ENCODE assay signal across 17 cellular contexts in genomic region chr12:70646850-70647249, GRCh38. TPM values are rescaled to one million over a fixed set of nuclear protein-coding genes. Genes with fewer than 3 reads are reported as not detected.
DNase-seq lines count a peak whose midpoint lies in the region; ATAC-seq, FAIRE-seq and TF ChIP-seq lines count a peak whose summit lies in the region.
"Had no signal": no experiment of that assay in that cellular context is flagged by ENCODE, and none has a peak within 500 bp of the region (broad histone marks: within the 10 kb centered on the region; RNA-seq: fewer than 3 reads in every experiment).

No MANE protein-coding gene starts in this region.

- H3K9me3 Mint-ChIP-seq in chondrocyte (ENCODE audit: low read depth): no peaks in the 10 kb centered on the region

- H3K4me3 ChIP-seq in AG09309 (ENCODE audit: control insufficient read depth, low read depth, low read length) (no peak overlapping the region), K562 (no peak overlapping the region), mesodermal cell (ENCODE audit: extremely low read depth, insufficient read depth, low read length, poor library complexity, severe bottlenecking) (no peak overlapping the region), upper lobe of right lung (no peak overlapping the region)
- H3K4me3 ChIP-seq: GM12878, Peyer's patch, thoracic aorta had no signal

- H3K9me3 ChIP-seq in K562 (replicated peaks; ENCODE audit: control insufficient read depth, insufficient read depth, low read depth, low read length) (no peaks in the 10 kb centered on the region), mesodermal cell (ENCODE audit: control insufficient read depth, low read length) (no peaks in the 10 kb centered on the region), upper lobe of right lung (no peaks in the 10 kb centered on the region)
- H3K9me3 ChIP-seq: Peyer's patch, thoracic aorta had no signal

- ATAC-seq in K562: no peak
- no peak for ATAC-seq in upper lobe of right lung
- no peak for ATAC-seq in HG03175 (IDR thresholded peaks at IDR 0.05; ENCODE audit: unreplicated experiment)
- ATAC-seq: GM12878 had no signal

- no peaks in the 10 kb centered on the region for H3K36me3 Mint-ChIP-seq in chondrocyte (ENCODE audit: low read depth)
- H3K36me3 Mint-ChIP-seq: activated naive CD8-positive, alpha-beta T cell had no signal

- TF ChIP-seq POLR2A in K562 (conservative IDR thresholded peaks at IDR 0.05): no peak

- H3K4me1 Mint-ChIP-seq in chondrocyte (ENCODE audit: low read depth): peaks cover 49% of the 10 kb centered on the region

- H3K4me1 ChIP-seq in K562 (replicated peaks in 1 of 2; ENCODE audit: control insufficient read depth in 2 of 2, insufficient read depth in 2 of 2, low read length in 2 of 2) (peaks cover 2 to 27% of the 10 kb centered on the region in 2 experiments; a peak in 4 of 5 replicates), mesodermal cell (ENCODE audit: control insufficient read depth, insufficient read depth, low read length, poor library complexity, severe bottlenecking) (peaks cover 16% of the 10 kb centered on the region), upper lobe of right lung (peaks cover 17% of the 10 kb centered on the region)

- no peak for TF ChIP-seq RAD21 in K562 (CRISPR knock-in tag; conservative IDR thresholded peaks at IDR 0.05 in 1 of 2, IDR thresholded peaks at IDR 0.05 in 1 of 2)

- no peak for TF ChIP-seq CTCF in AG09309 (IDR thresholded peaks at IDR 0.05; ENCODE audit: control insufficient read depth, insufficient read depth, low read depth, low read length, missing control alignments)
- TF ChIP-seq CTCF in K562 (IDR thresholded peaks at IDR 0.05 in 2 of 3, conservative IDR thresholded peaks at IDR 0.05 in 1 of 3; ENCODE audit: insufficient read depth in 2 of 3, low read depth in 1 of 3, low read length in 3 of 3): no peak
- TF ChIP-seq CTCF in upper lobe of right lung (IDR thresholded peaks at IDR 0.05): no peak
- TF ChIP-seq CTCF in chondrocyte (IDR thresholded peaks at IDR 0.05): no peak

- H3K27me3 ChIP-seq in K562 (ENCODE audit: control insufficient read depth in 2 of 2, insufficient read depth in 2 of 2, low read length in 2 of 2) (no peaks in the 10 kb centered on the region), upper lobe of right lung (no peaks in the 10 kb centered on the region)
- H3K27me3 ChIP-seq: Peyer's patch had no signal

- no peak overlapping the region for H2AFZ ChIP-seq in K562 (ENCODE audit: low read depth, low read length)

- DNase-seq in AG09309 (ENCODE audit: low read depth) (peak; percentile 45), LHCN-M2 (ENCODE audit: low read depth) (peak; percentile 70), K562 (ENCODE audit: extremely low read depth in 1 of 4, low spot score in 3 of 4) (no peak), upper lobe of right lung (no peak), DMS 273 treated with DMSO at 0.1 percent for 48 hours (lab: John Stamatoyannopoulos, UW) (no peak), chondrocyte (ENCODE audit: low spot score) (no peak)
- DNase-seq: DND-41, Kasumi-1, NCI-H187, NCI-H524, Peyer's patch, T-helper 2 cell had no signal

- H3K27ac ChIP-seq in K562 (ENCODE audit: extremely low read depth, low read depth, low read length) (peak overlapping the region; percentile 82; the same call in 1 of the 3 replicates), mesodermal cell (ENCODE audit: low read depth, low read length, severe bottlenecking) (peak overlapping the region; percentile 79), upper lobe of right lung (no peak overlapping the region)
- H3K27ac ChIP-seq: Peyer's patch, thoracic aorta had no signal

- in situ Hi-C loops in K562 (cut with MboI): no loop called here

- no TSS peak for BruUV-seq in K562 (replicated peaks; lab: Mats Ljungman, UMichigan)

- no peak overlapping the region for H3K9ac ChIP-seq in K562 (ENCODE audit: insufficient read depth in 1 of 2, low read depth in 2 of 2, low read length in 2 of 2)

- H3K27me3 Mint-ChIP-seq in chondrocyte (ENCODE audit: low read depth): no peaks in the 10 kb centered on the region

- CTCF ChIA-PET in K562 (lab: Yijun Ruan, JAX; ENCODE audit: low intra/inter-chr PET ratio): interaction anchor here (0.7 kb wide), 1 partner anchor 38 kb away, joined by 3 read pairs; no protein-coding TSS in a partner anchor

- TF ChIP-seq EP300 in K562 (IDR thresholded peaks at IDR 0.05; ENCODE audit: low read length): no peak

- no peaks in the 10 kb centered on the region for H4K20me1 ChIP-seq in K562 (replicated peaks; ENCODE audit: control insufficient read depth, insufficient read depth, low read length)

- no peak overlapping the region for H3K4me2 ChIP-seq in K562 (ENCODE audit: insufficient read depth, low read length)

- H3K9me1 ChIP-seq in K562 (ENCODE audit: control insufficient read depth, insufficient read depth, low read length): no peaks in the 10 kb centered on the region

- POLR2A ChIA-PET in K562 (lab: Yijun Ruan, JAX): interaction anchor here (1.6 kb wide), 1 partner anchor 12 kb away, joined by 6 read pairs; no protein-coding TSS in a partner anchor

- intact Hi-C loops in K562 (cut with micrococcal nuclease): no loop called here
- intact Hi-C loops in upper lobe of right lung (cut with DNase I): no loop called here

- 0% methylated on average over 1 of the region's 1 CpG for WGBS in K562 (ENCODE audit: insufficient coverage, low coverage, missing lambda C conversion rate)
- WGBS in mesodermal cell (ENCODE audit: insufficient coverage in 2 of 2), 2 experiments: no CpG with 5 or more reads among the region's 1 CpG

- H3K36me3 ChIP-seq in K562 (ENCODE audit: control insufficient read depth, insufficient read depth, low read length) (peaks cover 3% of the 10 kb centered on the region; the same call in 1 of the 3 replicates), mesodermal cell (ENCODE audit: control insufficient read depth, insufficient read depth, low read length) (no peaks in the 10 kb centered on the region), upper lobe of right lung (no peaks in the 10 kb centered on the region)
- H3K36me3 ChIP-seq: Peyer's patch, thoracic aorta had no signal

- no peak for FAIRE-seq in K562 (lab: Jason Lieb, UNC)
- FAIRE-seq: GM12878 had no signal

- no peaks in the 10 kb centered on the region for H3K79me2 ChIP-seq in K562 (ENCODE audit: control insufficient read depth, insufficient read depth, low read length)

- H3K27ac Mint-ChIP-seq in chondrocyte (ENCODE audit: unreplicated experiment): no peak overlapping the region
- H3K27ac Mint-ChIP-seq: activated naive CD8-positive, alpha-beta T cell had no signal

- H3K4me3 Mint-ChIP-seq in chondrocyte (ENCODE audit: unreplicated experiment): no peak overlapping the region
- H3K4me3 Mint-ChIP-seq: activated naive CD8-positive, alpha-beta T cell had no signal

TF ChIP-seq in K562, 482 proteins besides CTCF, POLR2A, EP300 and RAD21:
- TF ChIP-seq TCF7 (IDR thresholded peaks at IDR 0.05; ENCODE audit: borderline replicate concordance): no peak

RNA-seq across cellular contexts. Expression of gene PTPRB, which starts 9.6 kb away (rescaled TPM):
- 0.40 and 1.2 TPM in 2 replicates for total RNA-seq in LHCN-M2 (2014; rRNA removed)
- 2.9 TPM for polyA plus RNA-seq in LHCN-M2 (2012)
- 9.2 and 18.5 TPM in 2 replicates for total RNA-seq in K562 (2011; cell fraction: chromatin; rRNA removed; ENCODE audit: low replicate concordance)
- total RNA-seq in K562 (2011; cell fraction: nucleolus; rRNA removed): 6.3 and 6.6 TPM in 2 replicates
- total RNA-seq in K562 (2011; cell fraction: nucleoplasm; rRNA removed): 8.2 and 9.1 TPM in 2 replicates
- 2.1 and 2.4 TPM in 2 replicates for total RNA-seq in K562 (2014; rRNA removed)
- 3.8 and 4.5 TPM in 2 replicates for total RNA-seq in K562 (2014; rRNA removed; fragmentation: Illumina TruSeq; extraction: Trizol)
- 5.9 and 6.2 TPM in 2 replicates for total RNA-seq in K562 (2015; rRNA removed; fragmentation: Illumina TruSeq; extraction: Trizol)
- 4.2 and 4.8 TPM in 2 replicates for total RNA-seq in K562 (2021)
- 1.5 and 1.6 TPM in 2 replicates for polyA plus RNA-seq in K562 (2011; rRNA removed)
- polyA plus RNA-seq in K562 (2011; cell fraction: cytosol; rRNA removed): 0.49 and 0.72 TPM in 2 replicates
- 2.5 and 2.9 TPM in 2 replicates for polyA plus RNA-seq in K562 (2011; cell fraction: nucleus; rRNA removed)
- 6.6 and 8.6 TPM in 2 replicates for polyA plus RNA-seq in K562 (2012)
- 3.1 and 3.3 TPM in 2 replicates for polyA plus RNA-seq in K562 (2014; fragmentation: Illumina TruSeq; extraction: Trizol)
- polyA plus RNA-seq in K562 (2014; fragmentation: Nextera tagmentation; extraction: Ambion mirVana): under 1 TPM; 0.46 to 0.59 TPM
- polyA plus RNA-seq in K562 (2014; rRNA removed): 3.1 and 4.0 TPM in 2 replicates
- polyA minus RNA-seq in K562 (2011; rRNA and poly(A)+ RNA removed): 3.5 and 5.0 TPM in 2 replicates
- polyA minus RNA-seq in K562 (2011; cell fraction: cytosol; rRNA and poly(A)+ RNA removed): 0.64 and 0.76 TPM in 2 replicates
- polyA minus RNA-seq in K562 (2011; cell fraction: nucleus; rRNA and poly(A)+ RNA removed): 2.4 and 4.9 TPM in 2 replicates
- 9.1 TPM for polyA plus RNA-seq in mesodermal cell (2013, experiment 1 of 2)
- 5.7 TPM for polyA plus RNA-seq in mesodermal cell (2013, experiment 2 of 2)
- 196 TPM for total RNA-seq in upper lobe of right lung
- total RNA-seq in chondrocyte: 0.21 to 0.37 TPM (median 0.29 TPM) in 3 replicates

Comparison
In these comparisons a context has a peak if more than half of its experiments do, and no peak if none do; other contexts are left out.
1. DNase-seq: peak in AG09309 (single experiment) and LHCN-M2 (single experiment); none in K562 (0 of 4), upper lobe of right lung (single experiment), DMS 273 treated with DMSO at 0.1 percent for 48 hours (single experiment) and chondrocyte (single experiment).
2. RNA of gene PTPRB, which starts 9.6 kb away (total RNA-seq): 196 TPM in upper lobe of right lung (single experiment); 2.1 to 18.5 TPM in K562, 0.40 to 1.2 TPM in LHCN-M2 and 0.21 to 0.37 TPM in chondrocyte; every median in the first group is over 10 times any median in the second.